ENCODE assay signal across 9 cellular contexts in genomic region chr12:55972045-55972843, GRCh38. TPM values are rescaled to one million over a fixed set of nuclear protein-coding genes. Genes with fewer than 3 reads are reported as not detected.
DNase-seq lines count a peak whose midpoint lies in the region; ATAC-seq and TF ChIP-seq lines count a peak whose summit lies in the region.
"Had no signal": no experiment of that assay in that cellular context is flagged by ENCODE, and none has a peak within 500 bp of the region (broad histone marks: within the 10 kb centered on the region; RNA-seq: fewer than 3 reads in every experiment).

No MANE protein-coding gene starts in this region.

- no peaks in the 10 kb centered on the region for H3K36me3 ChIP-seq in CD8-positive, alpha-beta memory T cell (ENCODE audit: insufficient read depth, low read length)
- no peaks in the 10 kb centered on the region for H3K36me3 ChIP-seq in neural progenitor cell

- H3K9me3 ChIP-seq in CD8-positive, alpha-beta memory T cell (ENCODE audit: low read length) = no peaks in the 10 kb centered on the region
- H3K9me3 ChIP-seq in neural progenitor cell (ENCODE audit: low read depth) = no peaks in the 10 kb centered on the region

- intact Hi-C loops in dorsolateral prefrontal cortex (cut with DNase I) = loop anchor here (5.0 kb wide), 1 partner anchor 40 kb away; the partner anchor contains the start of gene DGKA (in 2 of the 2)

- H3K4me1 ChIP-seq in CD8-positive, alpha-beta memory T cell (ENCODE audit: insufficient read depth, low read length) = peaks cover 35% of the 10 kb centered on the region
- H3K4me1 ChIP-seq in neural progenitor cell = peaks cover 9% of the 10 kb centered on the region

- CTCF ChIA-PET in CD8-positive, alpha-beta memory T cell (lab: Charles Lee) = no interaction called here

- TF ChIP-seq CTCF in dorsolateral prefrontal cortex (IDR thresholded peaks at IDR 0.05 in 54 of 56, conservative IDR thresholded peaks at IDR 0.05 in 2 of 56; ENCODE audit: low read depth in 1 of 56, partially characterized antibody in 56 of 56) = no peak
- no peak for TF ChIP-seq CTCF in neural progenitor cell (IDR thresholded peaks at IDR 0.05)

- H3K27me3 ChIP-seq in CD8-positive, alpha-beta memory T cell (ENCODE audit: insufficient read depth, low read length, poor library complexity, severe bottlenecking) = no peaks in the 10 kb centered on the region
- no peaks in the 10 kb centered on the region for H3K27me3 ChIP-seq in dorsolateral prefrontal cortex
- H3K27me3 ChIP-seq in neural progenitor cell = no peaks in the 10 kb centered on the region

- no peak for DNase-seq in CD8-positive, alpha-beta memory T cell
- DNase-seq in LoVo (ENCODE audit: low spot score) = peak; percentile 66
- no peak for DNase-seq in dorsolateral prefrontal cortex
- DNase-seq in neural progenitor cell (ENCODE audit: low spot score) = no peak
- DNase-seq in stimulated activated effector memory CD8-positive, alpha-beta T cell treated with anti-CD3 and anti-CD28 coated beads, Interleukin-12 subunit alpha, Interleukin-12 subunit beta, amount 100 ng/mL, for 72 hours (ENCODE audit: low spot score in 2 of 2) = no peak
- no peak for DNase-seq in iPS-NIHi7 (ENCODE audit: extremely low spot score)
- DNase-seq: stimulated activated CD4-positive, alpha-beta T cell treated with anti-CD3 and anti-CD28 coated beads, Interleukin-4, amount 100 ng/mL, for 1 hour had no signal

- peaks cover 16% of the 10 kb centered on the region for H4K20me1 ChIP-seq in neural progenitor cell (ENCODE audit: low read depth)

- H3K4me2 ChIP-seq in neural progenitor cell = peak overlapping the region; percentile 82

- H3K27ac ChIP-seq in CD8-positive, alpha-beta memory T cell (ENCODE audit: low read depth, low read length) = peak overlapping the region; percentile 83
- peak overlapping the region in 53 of 59 donors; percentile 2 to 96 (median 90) for H3K27ac ChIP-seq in dorsolateral prefrontal cortex
- H3K27ac ChIP-seq in neural progenitor cell = no peak overlapping the region

- H3K9me3 Mint-ChIP-seq in CD8-positive, alpha-beta memory T cell = no peaks in the 10 kb centered on the region
- H3K9me3 Mint-ChIP-seq in neural progenitor cell = no peaks in the 10 kb centered on the region
- H3K9me3 Mint-ChIP-seq in stimulated activated effector memory CD8-positive, alpha-beta T cell treated with anti-CD3 and anti-CD28 coated beads, Interleukin-12 subunit alpha, Interleukin-12 subunit beta, amount 100 ng/mL, for 72 hours = no peaks in the 10 kb centered on the region

- H2AFZ ChIP-seq in neural progenitor cell (replicated peaks) = no peak overlapping the region

- H3K4me3 ChIP-seq in CD8-positive, alpha-beta memory T cell (ENCODE audit: low read length) = peak overlapping the region; percentile 76
- H3K4me3 ChIP-seq in dorsolateral prefrontal cortex (peak overlapping the region; percentile 56 to 100 (median 92)), neural progenitor cell (no peak overlapping the region)

- H3K27ac Mint-ChIP-seq in CD8-positive, alpha-beta memory T cell = peak overlapping the region in 5 of 8 donors; percentile 34 to 66 (median 58)
- H3K27ac Mint-ChIP-seq in neural progenitor cell = peak overlapping the region; percentile 43
- no peak overlapping the region for H3K27ac Mint-ChIP-seq in stimulated activated effector memory CD8-positive, alpha-beta T cell treated with anti-CD3 and anti-CD28 coated beads, Interleukin-12 subunit alpha, Interleukin-12 subunit beta, amount 100 ng/mL, for 72 hours

- peaks cover 32% of the 10 kb centered on the region for H3F3A ChIP-seq in neural progenitor cell (ENCODE audit: low read depth)

- peak overlapping the region in 3 of 7 donors; percentile 28 to 74 (median 35) for H3K4me3 Mint-ChIP-seq in CD8-positive, alpha-beta memory T cell
- H3K4me3 Mint-ChIP-seq in neural progenitor cell = peak overlapping the region; percentile 6
- no peak overlapping the region for H3K4me3 Mint-ChIP-seq in stimulated activated effector memory CD8-positive, alpha-beta T cell treated with anti-CD3 and anti-CD28 coated beads, Interleukin-12 subunit alpha, Interleukin-12 subunit beta, amount 100 ng/mL, for 72 hours

- POLR2A ChIA-PET in CD8-positive, alpha-beta memory T cell (lab: Charles Lee) = interaction anchor here (0.7 kb wide), 1 partner anchor 294 kb away, joined by 3 read pairs; no protein-coding TSS in a partner anchor

- H3K9ac ChIP-seq in neural progenitor cell = no peak overlapping the region

- ATAC-seq in GM21360 (IDR thresholded peaks at IDR 0.05; ENCODE audit: unreplicated experiment) (no peak), HG03280 (IDR thresholded peaks at IDR 0.05; ENCODE audit: unreplicated experiment) (no peak)
- no peak for ATAC-seq in stimulated activated effector memory CD8-positive, alpha-beta T cell treated with anti-CD3 and anti-CD28 coated beads, Interleukin-12 subunit alpha, Interleukin-12 subunit beta, amount 100 ng/mL, for 72 hours

- peaks cover 18 to 24% (median 24%) of the 10 kb centered on the region in 3 donors for H3K4me1 Mint-ChIP-seq in CD8-positive, alpha-beta memory T cell
- H3K4me1 Mint-ChIP-seq in neural progenitor cell = peaks cover 29% of the 10 kb centered on the region
- peaks cover 22% of the 10 kb centered on the region for H3K4me1 Mint-ChIP-seq in stimulated activated effector memory CD8-positive, alpha-beta T cell treated with anti-CD3 and anti-CD28 coated beads, Interleukin-12 subunit alpha, Interleukin-12 subunit beta, amount 100 ng/mL, for 72 hours

- peaks cover 50% of the 10 kb centered on the region for H3K79me2 ChIP-seq in neural progenitor cell (ENCODE audit: low read depth)

- peaks cover 0 to 13% (median 3%) of the 10 kb centered on the region in 3 donors for H3K36me3 Mint-ChIP-seq in CD8-positive, alpha-beta memory T cell
- peaks cover 16% of the 10 kb centered on the region for H3K36me3 Mint-ChIP-seq in neural progenitor cell
- no peaks in the 10 kb centered on the region for H3K36me3 Mint-ChIP-seq in stimulated activated effector memory CD8-positive, alpha-beta T cell treated with anti-CD3 and anti-CD28 coated beads, Interleukin-12 subunit alpha, Interleukin-12 subunit beta, amount 100 ng/mL, for 72 hours

- H3K27me3 Mint-ChIP-seq in CD8-positive, alpha-beta memory T cell = no peaks in the 10 kb centered on the region
- H3K27me3 Mint-ChIP-seq in neural progenitor cell (ENCODE audit: insufficient read depth, low read depth) = no peaks in the 10 kb centered on the region

RNA-seq across cellular contexts. Expression of gene RAB5B, which starts 1.6 kb away (rescaled TPM):
- total RNA-seq in CD8-positive, alpha-beta memory T cell = 10 to 100 TPM; 36.6 to 38.3 TPM
- polyA plus RNA-seq in CD8-positive, alpha-beta memory T cell = 68.5 TPM
- 100 to 1,000 TPM; 148 to 223 (median 185) TPM for total RNA-seq in dorsolateral prefrontal cortex
- total RNA-seq in neural progenitor cell (ENCODE audit: low replicate concordance) = 62.9 and 64.5 TPM in 2 replicates

RNA-seq across cellular contexts. Expression of gene CDK2, which starts 5.6 kb away (rescaled TPM):
- total RNA-seq in CD8-positive, alpha-beta memory T cell = 100 to 1,000 TPM; 117 to 125 TPM
- 8.2 TPM for polyA plus RNA-seq in CD8-positive, alpha-beta memory T cell
- 10 to 100 TPM in 16 of 120 experiments, 1 to 10 TPM in 104; 2.0 to 21.4 (median 6.5) TPM for total RNA-seq in dorsolateral prefrontal cortex
- 46.5 and 52.2 TPM in 2 replicates for total RNA-seq in neural progenitor cell (ENCODE audit: low replicate concordance)

RNA-seq across cellular contexts. Expression of gene PMEL, which starts 6.4 kb away (rescaled TPM):
- total RNA-seq in CD8-positive, alpha-beta memory T cell = under 1 TPM; 0.28 to 0.33 TPM
- not detected for polyA plus RNA-seq in CD8-positive, alpha-beta memory T cell
- 1 to 10 TPM in 5 of 120 experiments, under 1 TPM in 17, not detected in 98; 0.25 to 1.7 (median 0.76) TPM for total RNA-seq in dorsolateral prefrontal cortex
- total RNA-seq in neural progenitor cell (ENCODE audit: low replicate concordance) = 207 and 301 TPM in 2 replicates

RNA-seq across cellular contexts. Expression of gene SUOX, which starts 24.8 kb away (rescaled TPM):
- total RNA-seq in CD8-positive, alpha-beta memory T cell = 1 to 10 TPM; 2.3 to 2.5 TPM
- 0.90 TPM for polyA plus RNA-seq in CD8-positive, alpha-beta memory T cell
- total RNA-seq in dorsolateral prefrontal cortex = 10 to 100 TPM; 19.5 to 39.8 (median 28.4) TPM
- total RNA-seq in neural progenitor cell (ENCODE audit: low replicate concordance) = 17.5 and 35.5 TPM in 2 replicates

RNA-seq across cellular contexts. Expression of gene DGKA, which starts 41.3 kb away (rescaled TPM):
- 100 to 1,000 TPM; 221 to 236 TPM for total RNA-seq in CD8-positive, alpha-beta memory T cell
- polyA plus RNA-seq in CD8-positive, alpha-beta memory T cell = 234 TPM
- 10 to 100 TPM; 23.7 to 83.8 (median 48.3) TPM for total RNA-seq in dorsolateral prefrontal cortex
- total RNA-seq in neural progenitor cell (ENCODE audit: low replicate concordance) = 24.1 and 27.0 TPM in 2 replicates

Comparison
In these comparisons a context has a peak if more than half of its experiments do, and no peak if none do; other contexts are left out.
1. RNA of gene PMEL, which starts 6.4 kb away (total RNA-seq): 207 to 301 TPM in neural progenitor cell; 0.28 to 0.33 TPM in CD8-positive, alpha-beta memory T cell and 0.25 to 1.7 TPM in dorsolateral prefrontal cortex; every median in the first group is over 10 times any median in the second.